In genomic region chr10:8361510-8361844, GRCh38 we compare ENCODE assay signal across 30 cellular contexts.
DNase-seq lines count a peak whose midpoint lies in the region; ATAC-seq and TF ChIP-seq lines count a peak whose summit lies in the region.
"Had no signal": no experiment of that assay in that cellular context is flagged by ENCODE, and none has a peak within 500 bp of the region (broad histone marks: within the 10 kb centered on the region; RNA-seq: fewer than 3 reads in every experiment).

No MANE protein-coding gene starts in this region.

- no peaks in the 10 kb centered on the region for H4K20me1 ChIP-seq in GM23338 (replicated peaks; ENCODE audit: insufficient read depth)

- H3K36me3 Mint-ChIP-seq in activated CD4-positive, alpha-beta T cell treated with anti-CD3 and anti-CD28 coated beads for 36 hours (ENCODE audit: low read depth): no peaks in the 10 kb centered on the region
- H3K36me3 Mint-ChIP-seq in activated CD4-positive, alpha-beta T cell treated with anti-CD3 and anti-CD28 coated beads, Interleukin-2, amount 10 ng/mL, durations not matched to agents 7 days and 5 days (ENCODE audit: low read depth): peaks cover 7% of the 10 kb centered on the region
- no peaks in the 10 kb centered on the region for H3K36me3 Mint-ChIP-seq in GM23338 (ENCODE audit: low read depth)
- H3K36me3 Mint-ChIP-seq in activated CD4-positive, alpha-beta memory T cell treated with anti-CD3 and anti-CD28 coated beads for 36 hours: peaks cover 2% of the 10 kb centered on the region

- no peaks in the 10 kb centered on the region for H3K79me2 ChIP-seq in GM23338 (replicated peaks; ENCODE audit: insufficient read depth)

- POLR2A ChIA-PET in activated CD4-positive, alpha-beta T cell treated with anti-CD3 and anti-CD28 coated beads for 36 hours (lab: Charles Lee): no interaction called here
- POLR2A ChIA-PET in activated CD4-positive, alpha-beta T cell treated with anti-CD3 and anti-CD28 coated beads, Interleukin-2, amount 10 ng/mL, durations not matched to agents 7 days and 5 days (lab: Charles Lee): no interaction called here
- POLR2A ChIA-PET in activated CD4-positive, alpha-beta memory T cell treated with anti-CD3 and anti-CD28 coated beads for 36 hours (lab: Charles Lee): interaction anchor here (1.4 to 1.8 kb wide), 3 partner anchors 29 to 41 kb away, joined by 4 to 7 read pairs (median 5); no protein-coding TSS in a partner anchor

- no peaks in the 10 kb centered on the region for H3F3A ChIP-seq in GM23338 (replicated peaks; ENCODE audit: low read depth)

- H3K9me2 ChIP-seq in GM23338 (ENCODE audit: insufficient read depth): no peaks in the 10 kb centered on the region

- H3K27me3 Mint-ChIP-seq in activated CD4-positive, alpha-beta T cell treated with anti-CD3 and anti-CD28 coated beads for 36 hours: no peaks in the 10 kb centered on the region
- H3K27me3 Mint-ChIP-seq in activated CD4-positive, alpha-beta T cell treated with anti-CD3 and anti-CD28 coated beads, Interleukin-2, amount 10 ng/mL, durations not matched to agents 7 days and 5 days: peaks cover 2% of the 10 kb centered on the region
- H3K27me3 Mint-ChIP-seq in GM23338 (ENCODE audit: insufficient read depth, low read depth, poor library complexity): peaks cover 2% of the 10 kb centered on the region
- H3K27me3 Mint-ChIP-seq in activated CD4-positive, alpha-beta memory T cell treated with anti-CD3 and anti-CD28 coated beads for 36 hours: no peaks in the 10 kb centered on the region

- H3K4me1 Mint-ChIP-seq in activated CD4-positive, alpha-beta T cell treated with anti-CD3 and anti-CD28 coated beads for 36 hours: peaks cover 44% of the 10 kb centered on the region
- peaks cover 47% of the 10 kb centered on the region for H3K4me1 Mint-ChIP-seq in activated CD4-positive, alpha-beta T cell treated with anti-CD3 and anti-CD28 coated beads, Interleukin-2, amount 10 ng/mL, durations not matched to agents 7 days and 5 days
- H3K4me1 Mint-ChIP-seq in GM23338: no peaks in the 10 kb centered on the region
- peaks cover 58% of the 10 kb centered on the region for H3K4me1 Mint-ChIP-seq in activated CD4-positive, alpha-beta memory T cell treated with anti-CD3 and anti-CD28 coated beads for 36 hours (ENCODE audit: low read depth)

- 0 out of 2 replicates have a peak overlapping the region, but pooled peaks have one; percentile 10 for H2AFZ ChIP-seq in GM23338

- no peak for TF ChIP-seq CTCF in GM23338 (conservative IDR thresholded peaks at IDR 0.05; ENCODE audit: low read depth in 2 of 2)

- no peaks in the 10 kb centered on the region for H3K9me3 Mint-ChIP-seq in activated CD4-positive, alpha-beta T cell treated with anti-CD3 and anti-CD28 coated beads for 36 hours (ENCODE audit: low read depth)
- peaks cover 14% of the 10 kb centered on the region for H3K9me3 Mint-ChIP-seq in activated CD4-positive, alpha-beta T cell treated with anti-CD3 and anti-CD28 coated beads, Interleukin-2, amount 10 ng/mL, durations not matched to agents 7 days and 5 days
- no peaks in the 10 kb centered on the region for H3K9me3 Mint-ChIP-seq in GM23338
- no peaks in the 10 kb centered on the region for H3K9me3 Mint-ChIP-seq in activated CD4-positive, alpha-beta memory T cell treated with anti-CD3 and anti-CD28 coated beads for 36 hours
- H3K9me3 Mint-ChIP-seq: dendritic cell treated with granulocyte-macrophage colony-stimulating factor and Interleukin-4, amounts not matched to agents 40 ng/mL and 50 ng/mL, for 4 days; stimulated activated naive CD8-positive, alpha-beta T cell treated with anti-CD3 and anti-CD28 coated beads, Interleukin-15, Interleukin-2, amounts not matched to agents 100 ng/mL and 50 ng/mL, for 24 hours had no signal

- H3K4me2 ChIP-seq in GM23338: no peak overlapping the region

- peak; percentile 33 for DNase-seq in activated CD4-positive, alpha-beta T cell treated with anti-CD3 and anti-CD28 coated beads for 36 hours
- no peak for DNase-seq in activated CD4-positive, alpha-beta T cell treated with anti-CD3 and anti-CD28 coated beads, Interleukin-2, amount 10 ng/mL, durations not matched to agents 7 days and 5 days
- DNase-seq in GM23338 (ENCODE audit: low spot score) (no peak), islet precursor cell (peak; percentile 86), T1000 (lab: John Stamatoyannopoulos, UW) (no peak), NOMO-1 treated with dmso at 0.1 percent for 144 hours (lab: John Stamatoyannopoulos, UW; ENCODE audit: unreplicated experiment) (no peak)
- DNase-seq in activated CD4-positive, alpha-beta memory T cell treated with anti-CD3 and anti-CD28 coated beads for 36 hours: peak; percentile 54
- DNase-seq in activated CD4-positive, CD25-positive, alpha-beta regulatory T cell (lab: John Stamatoyannopoulos, UW): no peak
- DNase-seq: activated CD4-positive, alpha-beta T cell treated with anti-CD3 and anti-CD28 coated beads, Interleukin-2, amount 50 U/mL, for 4 hours; activated gamma-delta T cell treated with Interleukin-2 at 50 U/mL for 16 hours; central memory CD4-positive, alpha-beta T cell; DMS79 treated with DMSO at 0.1 percent for 48 hours; foreskin fibroblast; GF-D8; GOT3; head of caudate nucleus; HFFc6; Karpas-422; NCI-H1436; Peyer's patch; right cardiac atrium; SHP77 treated with DMSO at 0.1 percent for 48 hours; stimulated activated CD4-positive, alpha-beta T cell treated with anti-CD3 and anti-CD28 coated beads, Interleukin-2, amount 100 ng/mL, for 24 hours; testis; WERI-Rb-1 had no signal

- no peak overlapping the region for H3K27ac Mint-ChIP-seq in activated CD4-positive, alpha-beta T cell treated with anti-CD3 and anti-CD28 coated beads for 36 hours
- no peak overlapping the region for H3K27ac Mint-ChIP-seq in activated CD4-positive, alpha-beta T cell treated with anti-CD3 and anti-CD28 coated beads, Interleukin-2, amount 10 ng/mL, durations not matched to agents 7 days and 5 days
- no peak overlapping the region for H3K27ac Mint-ChIP-seq in GM23338
- H3K27ac Mint-ChIP-seq in activated CD4-positive, alpha-beta memory T cell treated with anti-CD3 and anti-CD28 coated beads for 36 hours: peak overlapping the region; percentile 44
- H3K27ac Mint-ChIP-seq: dendritic cell treated with granulocyte-macrophage colony-stimulating factor and Interleukin-4, amounts not matched to agents 40 ng/mL and 50 ng/mL, for 4 days; HFFc6; stimulated activated naive CD8-positive, alpha-beta T cell treated with anti-CD3 and anti-CD28 coated beads, Interleukin-15, Interleukin-2, amounts not matched to agents 100 ng/mL and 50 ng/mL, for 24 hours had no signal

- CTCF ChIA-PET in activated CD4-positive, alpha-beta T cell treated with anti-CD3 and anti-CD28 coated beads for 36 hours (lab: Charles Lee): no interaction called here
- CTCF ChIA-PET in activated CD4-positive, alpha-beta T cell treated with anti-CD3 and anti-CD28 coated beads, Interleukin-2, amount 10 ng/mL, durations not matched to agents 7 days and 5 days (lab: Charles Lee): interaction anchor here (0.6 to 1.1 kb wide), 2 partner anchors 35 to 90 kb away, joined by 3 to 6 read pairs; no protein-coding TSS in a partner anchor
- CTCF ChIA-PET in activated CD4-positive, alpha-beta memory T cell treated with anti-CD3 and anti-CD28 coated beads for 36 hours (lab: Charles Lee): no interaction called here

- no peak overlapping the region for H3K27ac ChIP-seq in GM23338 (ENCODE audit: low read depth)
- H3K27ac ChIP-seq: 22Rv1, HL-60, neutrophil, Peyer's patch, testis, WERI-Rb-1 had no signal

- no peaks in the 10 kb centered on the region for H3K4me1 ChIP-seq in GM23338 (ENCODE audit: insufficient read depth)
- H3K4me1 ChIP-seq: Peyer's patch had no signal

- no peak overlapping the region for H3K4me3 Mint-ChIP-seq in activated CD4-positive, alpha-beta T cell treated with anti-CD3 and anti-CD28 coated beads for 36 hours
- H3K4me3 Mint-ChIP-seq in activated CD4-positive, alpha-beta T cell treated with anti-CD3 and anti-CD28 coated beads, Interleukin-2, amount 10 ng/mL, durations not matched to agents 7 days and 5 days: no peak overlapping the region
- H3K4me3 Mint-ChIP-seq in GM23338: no peak overlapping the region
- H3K4me3 Mint-ChIP-seq in activated CD4-positive, alpha-beta memory T cell treated with anti-CD3 and anti-CD28 coated beads for 36 hours: no peak overlapping the region
- H3K4me3 Mint-ChIP-seq: dendritic cell treated with granulocyte-macrophage colony-stimulating factor and Interleukin-4, amounts not matched to agents 40 ng/mL and 50 ng/mL, for 4 days; HFFc6; stimulated activated naive CD8-positive, alpha-beta T cell treated with anti-CD3 and anti-CD28 coated beads, Interleukin-15, Interleukin-2, amounts not matched to agents 100 ng/mL and 50 ng/mL, for 24 hours had no signal

- no peak overlapping the region for H3K4me3 ChIP-seq in GM23338
- H3K4me3 ChIP-seq: Peyer's patch, testis had no signal

- no peaks in the 10 kb centered on the region for H3K27me3 ChIP-seq in GM23338 (ENCODE audit: insufficient read depth)
- H3K27me3 ChIP-seq: neutrophil, Peyer's patch, testis had no signal

- intact Hi-C loops in activated CD4-positive, alpha-beta T cell treated with anti-CD3 and anti-CD28 coated beads for 36 hours (cut with DNase I, micrococcal nuclease): loop anchor here in 1 of 2 experiments (5.0 kb wide), 1 partner anchor 41 kb away; no protein-coding TSS in a partner anchor
- intact Hi-C loops in activated CD4-positive, alpha-beta memory T cell treated with anti-CD3 and anti-CD28 coated beads for 36 hours (cut with micrococcal nuclease): loop anchor here (1.0 to 10.0 kb wide), 4 partner anchors 23 to 301 kb away; no protein-coding TSS in a partner anchor

- H3K36me3 ChIP-seq in GM23338 (ENCODE audit: insufficient read depth): no peaks in the 10 kb centered on the region
- H3K36me3 ChIP-seq: neutrophil, Peyer's patch, WERI-Rb-1 had no signal

- peak; percentile 68 for ATAC-seq in activated CD4-positive, alpha-beta T cell treated with anti-CD3 and anti-CD28 coated beads for 36 hours
- ATAC-seq in GM23338: no peak
- ATAC-seq: right cardiac atrium had no signal

Comparison
In these comparisons a context has a peak if more than half of its experiments do, and no peak if none do; other contexts are left out.
1. DNase-seq: peak in activated CD4-positive, alpha-beta T cell treated with anti-CD3 and anti-CD28 coated beads for 36 hours (single experiment), activated CD4-positive, alpha-beta memory T cell treated with anti-CD3 and anti-CD28 coated beads for 36 hours (single experiment) and islet precursor cell (single experiment); none in activated CD4-positive, alpha-beta T cell treated with anti-CD3 and anti-CD28 coated beads, Interleukin-2, amount 10 ng/mL, durations not matched to agents 7 days and 5 days (single experiment), GM23338 (single experiment), T1000 (single experiment), NOMO-1 treated with dmso at 0.1 percent for 144 hours (single experiment) and activated CD4-positive, CD25-positive, alpha-beta regulatory T cell (0 of 4).